Comparison of ENCODE assay signal across 9 cellular contexts in genomic region chr1:207565546-207566468, GRCh38.
DNase-seq lines count a peak whose midpoint lies in the region; ATAC-seq and TF ChIP-seq lines count a peak whose summit lies in the region.
"Had no signal": no experiment of that assay in that cellular context is flagged by ENCODE, and none has a peak within 500 bp of the region (broad histone marks: within the 10 kb centered on the region; RNA-seq: fewer than 3 reads in every experiment).

No MANE protein-coding gene starts in this region.

- H3K27ac ChIP-seq in breast epithelium (no peak overlapping the region), PC-3 (ENCODE audit: low read length) (no peak overlapping the region), testis (no peak overlapping the region)
- H3K27ac ChIP-seq: SJSA1 had no signal

- no peak overlapping the region for H3K4me3 ChIP-seq in breast epithelium
- no peak overlapping the region for H3K4me3 ChIP-seq in PC-3 (ENCODE audit: low read length)
- H3K4me3 ChIP-seq in foreskin fibroblast (ENCODE audit: low read depth in 1 of 2, low read length in 2 of 2), result no peak overlapping the region
- no peak overlapping the region for H3K4me3 ChIP-seq in testis
- H3K4me3 ChIP-seq: SJSA1 had no signal

- WGBS in testis, 2 donors, result 80 to 82% methylated on average over 3 to 4 of the region's 4 CpGs

- H3K79me2 ChIP-seq in PC-3 (ENCODE audit: low read length), result no peaks in the 10 kb centered on the region

- H3K9me3 Mint-ChIP-seq in MCF 10A (ENCODE audit: unreplicated experiment), result no peaks in the 10 kb centered on the region

- no peaks in the 10 kb centered on the region for H3K9me2 ChIP-seq in PC-3 (replicated peaks; ENCODE audit: low read length)

- no peaks in the 10 kb centered on the region for H3F3A ChIP-seq in PC-3 (ENCODE audit: low read length, unreplicated experiment)

- ATAC-seq in PC-3, result peak; percentile 97

- no peak overlapping the region for H3K9ac ChIP-seq in PC-3 (ENCODE audit: low read length)

- intact Hi-C loops in MCF 10A (cut with micrococcal nuclease) (no loop called here), breast epithelium (cut with DNase I; ENCODE audit: low total_unique reads) (no loop called here), PC-3 (cut with micrococcal nuclease) (no loop called here), testis (cut with DNase I; ENCODE audit: low total_unique reads) (no loop called here)

- H4K20me1 ChIP-seq in PC-3 (ENCODE audit: low read length), result no peaks in the 10 kb centered on the region

- H3K27me3 Mint-ChIP-seq in MCF 10A (ENCODE audit: insufficient read depth, unreplicated experiment), result peaks cover 32% of the 10 kb centered on the region

- no peaks in the 10 kb centered on the region for H3K36me3 ChIP-seq in breast epithelium
- H3K36me3 ChIP-seq in PC-3 (ENCODE audit: low read depth, low read length), result no peaks in the 10 kb centered on the region
- H3K36me3 ChIP-seq in testis (ENCODE audit: low read depth, missing control alignments), result no peaks in the 10 kb centered on the region
- H3K36me3 ChIP-seq: SJSA1 had no signal

- no peaks in the 10 kb centered on the region for H3K36me3 Mint-ChIP-seq in MCF 10A (ENCODE audit: insufficient read depth, unreplicated experiment)

- CTCF ChIA-PET in MCF 10A (lab: Yijun Ruan, JAX), result interaction anchor here (0.6 to 3.0 kb wide), 40 partner anchors 9 to 762 kb away, joined by 3 to 18 read pairs (median 4); no protein-coding TSS in a partner anchor
- CTCF ChIA-PET in PC-3 (lab: Charles Lee), result interaction anchor here (0.7 to 1.0 kb wide), 3 partner anchors 67 to 133 kb away, joined by 3 to 11 read pairs (median 7); no protein-coding TSS in a partner anchor

- DNase-seq in MCF 10A (ENCODE audit: unreplicated experiment), result peak; percentile 65
- DNase-seq in breast epithelium (ENCODE audit: low spot score in 2 of 2), result no peak
- DNase-seq in PC-3, result peak; percentile 76
- DNase-seq in foreskin fibroblast, result peak; percentile 11 to 42
- peak; percentile 16 for DNase-seq in testis
- no peak for DNase-seq in HuH-7.5 (ENCODE audit: low spot score)
- no peak for DNase-seq in hepatic stellate cell (ENCODE audit: low spot score)
- no peak for DNase-seq in SW480 (ENCODE audit: low spot score)

- TF ChIP-seq POLR2A in breast epithelium (IDR thresholded peaks at IDR 0.05) (no peak), testis (IDR thresholded peaks at IDR 0.05) (no peak)

- no peak overlapping the region for H3K4me2 ChIP-seq in PC-3 (ENCODE audit: low read length)

- peak; percentile 59 for TF ChIP-seq CTCF in MCF 10A (IDR thresholded peaks at IDR 0.05; ENCODE audit: unreplicated experiment)
- TF ChIP-seq CTCF in breast epithelium (IDR thresholded peaks at IDR 0.05), result no peak
- peak; percentile 65 for TF ChIP-seq CTCF in PC-3 (conservative IDR thresholded peaks at IDR 0.05; ENCODE audit: low read depth, low read length)
- peak; percentile 24 for TF ChIP-seq CTCF in foreskin fibroblast (IDR thresholded peaks at IDR 0.05; ENCODE audit: low read depth, low read length)
- peak in 1 of 3 experiments; percentile 25 for TF ChIP-seq CTCF in testis (IDR thresholded peaks at IDR 0.05)

- POLR2A ChIA-PET in MCF 10A (lab: Yijun Ruan, JAX), result interaction anchor here (0.6 to 1.5 kb wide), 3 partner anchors 88 to 190 kb away, joined by 3 read pairs; no protein-coding TSS in a partner anchor
- POLR2A ChIA-PET in PC-3 (lab: Charles Lee; ENCODE audit: unreplicated experiment), result no interaction called here

- no peak overlapping the region for H2AFZ ChIP-seq in PC-3 (ENCODE audit: low read length)

- no peaks in the 10 kb centered on the region for H3K4me1 Mint-ChIP-seq in MCF 10A (ENCODE audit: insufficient read depth, unreplicated experiment)

- no TSS peak for BruUV-seq in MCF 10A (replicated peaks; lab: Mats Ljungman, UMichigan)
- no TSS peak for BruUV-seq in PC-3 (replicated peaks; lab: Mats Ljungman, UMichigan)

- no peaks in the 10 kb centered on the region for H3K27me3 ChIP-seq in breast epithelium
- H3K27me3 ChIP-seq in PC-3 (ENCODE audit: low read length), result peaks cover 13% of the 10 kb centered on the region; the same call in 1 of the 2 replicates
- H3K27me3 ChIP-seq in testis, result no peaks in the 10 kb centered on the region
- H3K27me3 ChIP-seq: SJSA1 had no signal

- no peak overlapping the region for H3K27ac Mint-ChIP-seq in MCF 10A (ENCODE audit: low read depth, unreplicated experiment)

- H3K9me3 ChIP-seq in breast epithelium (no peaks in the 10 kb centered on the region), PC-3 (ENCODE audit: low read length) (no peaks in the 10 kb centered on the region), testis (no peaks in the 10 kb centered on the region)
- H3K9me3 ChIP-seq: SJSA1 had no signal

- H3K4me1 ChIP-seq in breast epithelium, result no peaks in the 10 kb centered on the region
- no peaks in the 10 kb centered on the region for H3K4me1 ChIP-seq in PC-3 (ENCODE audit: insufficient read depth, low read length)
- no peaks in the 10 kb centered on the region for H3K4me1 ChIP-seq in testis
- H3K4me1 ChIP-seq: SJSA1 had no signal

- H3K4me3 Mint-ChIP-seq in MCF 10A (ENCODE audit: unreplicated experiment), result no peak overlapping the region

Comparison
In these comparisons a context has a peak if more than half of its experiments do, and no peak if none do; other contexts are left out.
1. DNase-seq: peak in MCF 10A (single experiment), PC-3 (single experiment), foreskin fibroblast (2 of 2) and testis (single experiment); none in breast epithelium (0 of 2), HuH-7.5 (single experiment), hepatic stellate cell (single experiment) and SW480 (single experiment).
2. CTCF ChIP-seq: peak in MCF 10A (single experiment), PC-3 (single experiment) and foreskin fibroblast (single experiment); none in breast epithelium (0 of 3).